In the genomic region with DNA sequence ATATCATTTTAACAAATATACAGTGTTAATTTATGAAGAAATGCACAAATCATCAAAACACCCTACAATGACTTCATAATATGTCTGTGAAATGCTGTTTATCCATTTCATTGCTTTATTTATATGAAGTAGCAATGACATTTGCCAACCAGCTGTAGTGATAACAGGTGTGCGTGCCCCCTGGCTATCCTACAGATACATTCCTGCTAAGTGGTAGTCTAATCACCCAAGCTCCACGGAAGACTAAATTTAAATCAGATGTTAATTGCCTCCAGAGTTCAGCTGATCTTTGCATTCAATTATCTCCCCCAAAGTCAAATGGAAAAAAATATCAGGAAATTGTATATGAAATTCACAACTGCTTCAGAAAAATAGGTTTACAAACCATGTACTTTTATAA, we compare ENCODE assay signal across 8 cellular contexts.
"Had no signal": no experiment of that assay in that cellular context is flagged by ENCODE, and none has a peak within 500 bp of the region (broad histone marks: within the 10 kb centered on the region; RNA-seq: fewer than 3 reads in every experiment).

No MANE protein-coding gene starts in this region.

- ATAC-seq: HCT116, K562 had no signal

- H3K4me3 ChIP-seq: GM23248, HAP-1, K562 had no signal

- DNase-seq: GM23248, GOT3, H7, IMR-90, KG1 had no signal

- H3K36me3 ChIP-seq: HAP-1 had no signal

- H3K27ac ChIP-seq: GM23248 had no signal

- H3K9me3 ChIP-seq: HAP-1 had no signal

- H3K4me1 ChIP-seq: HAP-1 had no signal
